Comparison of ENCODE assay signal across 13 cellular contexts in the genomic region with DNA sequence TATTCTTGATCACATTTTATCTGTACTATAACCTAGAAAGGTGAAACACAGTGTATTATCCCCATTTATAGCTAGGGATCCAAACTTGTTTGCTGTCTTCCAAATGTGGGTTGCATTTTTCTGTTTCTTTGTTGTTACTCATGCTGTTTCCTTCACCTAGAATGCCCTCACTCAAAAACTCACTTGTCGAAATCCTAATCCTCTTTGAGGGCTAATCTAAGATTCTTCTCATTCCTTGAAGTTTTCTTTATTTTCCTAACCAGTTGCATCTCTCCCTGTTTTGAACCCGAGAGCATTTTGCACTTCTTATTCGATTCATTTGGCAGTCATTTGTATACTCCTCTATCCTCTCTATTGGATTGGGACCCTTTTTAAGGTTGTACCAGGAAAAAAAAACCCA. TPM values are rescaled to one million over a fixed set of nuclear protein-coding genes. Genes with fewer than 3 reads are reported as not detected.
A peak's percentile ranks its signal among the peaks of the same experiment; 100 is the strongest.
DNase-seq lines count a peak whose midpoint lies in the region; ATAC-seq and TF ChIP-seq lines count a peak whose summit lies in the region.
"Had no signal": no experiment of that assay in that cellular context is flagged by ENCODE, and none has a peak within 500 bp of the region (broad histone marks: within the 10 kb centered on the region; RNA-seq: fewer than 3 reads in every experiment).

No MANE protein-coding gene starts in this region.

- peak overlapping the region in 1 of 10 donors; percentile 40 for H3K4me3 ChIP-seq in heart right ventricle
- H3K4me3 ChIP-seq in muscle layer of duodenum (ENCODE audit: low read depth in 1 of 2, low read length in 2 of 2) = peak overlapping the region in 1 of 2 donors; percentile 44
- H3K4me3 ChIP-seq in upper lobe of left lung = no peak overlapping the region
- H3K4me3 ChIP-seq: PC-9 had no signal

- H3K4me1 ChIP-seq in heart right ventricle = peaks cover 20 to 86% (median 81%) of the 10 kb centered on the region in 9 donors
- H3K4me1 ChIP-seq in muscle layer of duodenum (ENCODE audit: control insufficient read depth in 1 of 2, insufficient read depth in 2 of 2, low read length in 2 of 2) = peaks cover 28 to 35% of the 10 kb centered on the region in 2 donors
- peaks cover 69 to 82% (median 75%) of the 10 kb centered on the region in 4 donors for H3K4me1 ChIP-seq in upper lobe of left lung

- TF ChIP-seq EP300 in upper lobe of left lung (IDR thresholded peaks at IDR 0.05) = no peak

- no peaks in the 10 kb centered on the region for H3K27me3 ChIP-seq in heart right ventricle
- no peaks in the 10 kb centered on the region for H3K27me3 ChIP-seq in muscle layer of duodenum (ENCODE audit: low read depth, low read length)
- H3K27me3 ChIP-seq in upper lobe of left lung = no peaks in the 10 kb centered on the region

- TF ChIP-seq POLR2A in upper lobe of left lung (IDR thresholded peaks at IDR 0.05) = no peak

- H3K36me3 ChIP-seq in heart right ventricle (peaks cover 0 to 49% (median 17%) of the 10 kb centered on the region in 9 donors), muscle layer of duodenum (ENCODE audit: control insufficient read depth in 1 of 2, insufficient read depth in 2 of 2, low read length in 2 of 2) (peaks cover 4 to 14% of the 10 kb centered on the region in 2 donors), upper lobe of left lung (peaks cover 5 to 32% (median 23%) of the 10 kb centered on the region in 4 donors)

- TF ChIP-seq CTCF in heart right ventricle (IDR thresholded peaks at IDR 0.05) (no peak), upper lobe of left lung (IDR thresholded peaks at IDR 0.05) (no peak), GM10266 (IDR thresholded peaks at IDR 0.05; ENCODE audit: control insufficient read depth, insufficient read depth, low read depth, missing control alignments) (no peak)

- WGBS in heart right ventricle, 2 donors = 37 to 48% methylated on average over 3 of the region's 3 CpGs
- WGBS in upper lobe of left lung, 2 donors = 57 to 62% methylated on average over 3 of the region's 3 CpGs

- H3K9me3 ChIP-seq in heart right ventricle (no peaks in the 10 kb centered on the region), muscle layer of duodenum (ENCODE audit: control insufficient read depth in 1 of 2, low read length in 2 of 2) (no peaks in the 10 kb centered on the region), upper lobe of left lung (no peaks in the 10 kb centered on the region)

- DNase-seq in heart right ventricle = no peak
- DNase-seq in Right ventricle myocardium inferior (ENCODE audit: missing footprints) = no peak
- no peak for DNase-seq in caudate nucleus (lab: John Stamatoyannopoulos, UW)
- DNase-seq in upper lobe of left lung = no peak
- no peak for DNase-seq in GM10266 (ENCODE audit: extremely low spot score)
- no peak for DNase-seq in C1 segment of cervical spinal cord (lab: John Stamatoyannopoulos, UW)
- DNase-seq: activated CD4-positive, alpha-beta T cell treated with anti-CD3 and anti-CD28 coated beads, Interleukin-2, amount 50 U/mL, for 4 hours; CD8-positive, alpha-beta T cell; central memory CD4-positive, alpha-beta T cell; PC-9; posterior cingulate gyrus had no signal

- peak overlapping the region; percentile 83 to 96 (median 87) for H3K27ac ChIP-seq in heart right ventricle
- H3K27ac ChIP-seq in caudate nucleus (ENCODE audit: low read depth, low read length) = peak overlapping the region; percentile 94
- peak overlapping the region; percentile 90 for H3K27ac ChIP-seq in muscle layer of duodenum (ENCODE audit: low read length)
- H3K27ac ChIP-seq in upper lobe of left lung = peak overlapping the region; percentile 79 to 90 (median 88)
- H3K27ac ChIP-seq: PC-9 had no signal

- ATAC-seq in heart right ventricle (no peak), Right ventricle myocardium inferior (no peak), upper lobe of left lung (ENCODE audit: low FRiP score in 2 of 2) (no peak), GM18517 (IDR thresholded peaks at IDR 0.05; ENCODE audit: unreplicated experiment) (no peak)

- intact Hi-C loops in heart right ventricle (cut with DNase I) (loop anchor here in 2 of 10 donors (2.0 to 5.0 kb wide), 2 partner anchors 32 to 37 kb away; no protein-coding TSS in a partner anchor), Right ventricle myocardium inferior (cut with DNase I) (loop anchor here (2.0 kb wide), 1 partner anchor 32 kb away; no protein-coding TSS in a partner anchor)

RNA-seq across cellular contexts. Expression of a gene that starts 9.6 kb away (rescaled TPM):
- total RNA-seq in heart right ventricle = 100 to 1,000 TPM; 196 to 412 (median 275) TPM
- 100 to 1,000 TPM in 1 of 2 donors, 10 to 100 TPM in 1; 79.7 to 164 TPM for polyA plus RNA-seq in heart right ventricle
- 321 TPM for total RNA-seq in Right ventricle myocardium inferior
- total RNA-seq in upper lobe of left lung = 100 to 1,000 TPM; 123 to 330 (median 180) TPM

RNA-seq across cellular contexts. Expression of a gene that starts 23.4 kb away (rescaled TPM):
- total RNA-seq in heart right ventricle (under 1 TPM in 2 of 10 donors, not detected in 8; 0.08 to 0.33 TPM), Right ventricle myocardium inferior (0.08 TPM), upper lobe of left lung (10 to 100 TPM in 1 of 6 donors, 1 to 10 TPM in 4, under 1 TPM in 1; 0.69 to 12.1 (median 1.5) TPM)
- under 1 TPM; 0.06 to 0.73 TPM for polyA plus RNA-seq in heart right ventricle
- total RNA-seq: CD8-positive, alpha-beta T cell; PC-9 had no signal

RNA-seq across cellular contexts. Expression of a gene that starts 52.1 kb away (rescaled TPM):
- 100 to 1,000 TPM; 299 to 556 (median 416) TPM for total RNA-seq in heart right ventricle
- polyA plus RNA-seq in heart right ventricle = 100 to 1,000 TPM; 775 to 951 TPM
- total RNA-seq in Right ventricle myocardium inferior = 504 TPM
- 10 to 100 TPM; 11.5 to 55.3 (median 43.6) TPM for total RNA-seq in upper lobe of left lung
